23 cellular contexts compared by ENCODE assay signal in the genomic region with DNA sequence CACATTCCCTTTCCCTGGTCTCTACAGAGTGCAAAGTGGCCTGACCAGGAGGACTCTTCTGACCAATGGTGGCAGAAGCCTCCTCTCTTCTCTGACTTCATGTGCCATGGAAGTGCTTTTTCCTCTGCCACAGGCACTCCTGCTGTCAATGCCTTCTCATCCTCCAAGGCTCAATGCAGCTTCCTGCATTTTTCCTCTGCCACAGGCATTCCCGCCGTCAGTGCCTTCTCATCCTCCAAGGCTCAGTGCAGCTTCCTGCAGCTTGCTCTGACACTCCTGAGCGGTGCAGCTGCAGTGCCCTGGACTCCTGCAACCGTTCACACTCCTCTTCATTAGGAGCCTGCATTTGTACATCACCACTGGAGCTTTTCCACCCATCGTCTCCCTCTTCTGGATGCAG. TPM values are rescaled to one million over a fixed set of nuclear protein-coding genes. Genes with fewer than 3 reads are reported as not detected.
A peak's percentile ranks its signal among the peaks of the same experiment; 100 is the strongest.
DNase-seq lines count a peak whose midpoint lies in the region; ATAC-seq and TF ChIP-seq lines count a peak whose summit lies in the region.
"Had no signal": no experiment of that assay in that cellular context is flagged by ENCODE, and none has a peak within 500 bp of the region (broad histone marks: within the 10 kb centered on the region; RNA-seq: fewer than 3 reads in every experiment).

No MANE protein-coding gene starts in this region.

- DNase-seq in AG10803 (ENCODE audit: low read depth) (peak; percentile 41), EL (peak; percentile 55), amniotic epithelial cell (ENCODE audit: low read depth) (peak; percentile 36), mesenchymal stem cell (peak; percentile 8), RKO (ENCODE audit: low spot score) (no peak), sciatic nerve (ENCODE audit: low spot score) (no peak)
- no peak for DNase-seq in activated T-cell treated with anti-CD3 and anti-CD28 coated beads, Interleukin-2, amount 50 U/mL, for 72 hours
- DNase-seq: AML-193; Caco-2; CD8-positive, alpha-beta T cell; H7; KG1; MG63; NCI-H1105 treated with DMSO at 0.1 percent for 48 hours; NCI-H146; NCI-H1930; NCI-H2107; NCI-H524 treated with DMSO at 0.1 percent for 48 hours; NCI-H774; PC-3; Right ventricle myocardium superior had no signal

- no peak for ATAC-seq in activated T-cell treated with anti-CD3 and anti-CD28 coated beads, Interleukin-2, amount 50 U/mL, for 72 hours (replicated peaks in 1 of 2)
- ATAC-seq in sciatic nerve, result no peak
- ATAC-seq: CD8-positive, alpha-beta T cell; PC-3 had no signal

- no peak overlapping the region for H3K27ac ChIP-seq in mesenchymal stem cell (ENCODE audit: low read length, poor library complexity, severe bottlenecking)
- H3K27ac ChIP-seq: BLaER1 treated with 17β-estradiol and CSF1 and Interleukin-3, amounts not matched to agents 10 nM and 100 nM; SJSA1 had no signal

- H2BK15ac ChIP-seq in mesenchymal stem cell (ENCODE audit: low read depth, poor library complexity, severe bottlenecking), result no peak overlapping the region

- no peaks in the 10 kb centered on the region for H3K27me3 Mint-ChIP-seq in activated T-cell treated with anti-CD3 and anti-CD28 coated beads, Interleukin-2, amount 50 U/mL, for 72 hours (ENCODE audit: low read depth)

- no peaks in the 10 kb centered on the region for H3K36me3 Mint-ChIP-seq in activated T-cell treated with anti-CD3 and anti-CD28 coated beads, Interleukin-2, amount 50 U/mL, for 72 hours (ENCODE audit: insufficient read depth in 2 of 2)

- no peak overlapping the region for H3K4ac ChIP-seq in mesenchymal stem cell (ENCODE audit: low read depth in 1 of 2, low read length in 2 of 2)

- H3K9ac ChIP-seq in mesenchymal stem cell (ENCODE audit: low read length), result no peak overlapping the region
- H3K9ac ChIP-seq: BLaER1 treated with 17β-estradiol and CSF1 and Interleukin-3, amounts not matched to agents 10 nM and 100 nM had no signal

- no peaks in the 10 kb centered on the region for H3K79me1 ChIP-seq in mesenchymal stem cell (replicated peaks; ENCODE audit: low read length, poor library complexity, severe bottlenecking)

- H2BK5ac ChIP-seq in mesenchymal stem cell (ENCODE audit: low read depth, low read length, poor library complexity, severe bottlenecking), result no peak overlapping the region

- H3K4me1 Mint-ChIP-seq in activated T-cell treated with anti-CD3 and anti-CD28 coated beads, Interleukin-2, amount 50 U/mL, for 72 hours (ENCODE audit: low read depth), result peaks cover 7% of the 10 kb centered on the region

- peaks cover 22% of the 10 kb centered on the region for H3K4me1 ChIP-seq in mesenchymal stem cell (ENCODE audit: control insufficient read depth, insufficient read depth, low read depth, low read length)

- H2BK12ac ChIP-seq in mesenchymal stem cell (ENCODE audit: low read length in 2 of 2), result no peak overlapping the region

- no peak overlapping the region for H2AFZ ChIP-seq in mesenchymal stem cell (ENCODE audit: low read depth, low read length)

- H4K91ac ChIP-seq in mesenchymal stem cell (ENCODE audit: low read length), result no peak overlapping the region

- H2AK5ac ChIP-seq in mesenchymal stem cell (ENCODE audit: low read length, severe bottlenecking), result no peak overlapping the region

- peak overlapping the region in 1 of 2 experiments; percentile 19 for H3K14ac ChIP-seq in mesenchymal stem cell (ENCODE audit: low read length in 2 of 2)

- H3K4me2 ChIP-seq in mesenchymal stem cell (ENCODE audit: low read length, poor library complexity, severe bottlenecking), result no peak overlapping the region
- H3K4me2 ChIP-seq: BLaER1 treated with 17β-estradiol and CSF1 and Interleukin-3, amounts not matched to agents 10 nM and 100 nM had no signal

- peaks cover 0 to 4% of the 10 kb centered on the region in 2 experiments for H3K36me3 ChIP-seq in mesenchymal stem cell (ENCODE audit: control insufficient read depth in 1 of 2, insufficient read depth in 2 of 2, low read depth in 1 of 2, low read length in 2 of 2)
- H3K36me3 ChIP-seq: BLaER1 treated with 17β-estradiol and CSF1 and Interleukin-3, amounts not matched to agents 10 nM and 100 nM; MG63 had no signal

- H3K4me3 ChIP-seq in AG10803 (ENCODE audit: low read length) (no peak overlapping the region), mesenchymal stem cell (ENCODE audit: insufficient read depth in 1 of 2, low read depth in 1 of 2, low read length in 2 of 2) (no peak overlapping the region)
- H3K4me3 ChIP-seq: BLaER1 treated with 17β-estradiol and CSF1 and Interleukin-3, amounts not matched to agents 10 nM and 100 nM; MG63; SJSA1 had no signal

- H3K9me3 Mint-ChIP-seq in activated T-cell treated with anti-CD3 and anti-CD28 coated beads, Interleukin-2, amount 50 U/mL, for 72 hours, result no peaks in the 10 kb centered on the region
- H3K9me3 Mint-ChIP-seq: CD8-positive, alpha-beta T cell had no signal

- WGBS in mesenchymal stem cell, result 72% methylated on average over 5 of the region's 5 CpGs

- H3K23ac ChIP-seq in mesenchymal stem cell (ENCODE audit: low read length in 2 of 2), result peak overlapping the region in 1 of 2 experiments; percentile 28

- H3K27ac Mint-ChIP-seq in activated T-cell treated with anti-CD3 and anti-CD28 coated beads, Interleukin-2, amount 50 U/mL, for 72 hours, result no peak overlapping the region
- H3K27ac Mint-ChIP-seq: CD8-positive, alpha-beta T cell had no signal

- H3K9me3 ChIP-seq in mesenchymal stem cell (ENCODE audit: control insufficient read depth, low read length), result no peaks in the 10 kb centered on the region
- H3K9me3 ChIP-seq: BLaER1 treated with 17β-estradiol and CSF1 and Interleukin-3, amounts not matched to agents 10 nM and 100 nM; Caco-2; MG63 had no signal

- intact Hi-C loops in sciatic nerve (cut with DNase I), result no loop called here

- no peak for TF ChIP-seq CTCF in AG10803 (conservative IDR thresholded peaks at IDR 0.05; ENCODE audit: low read length)

- H3K4me3 Mint-ChIP-seq in activated T-cell treated with anti-CD3 and anti-CD28 coated beads, Interleukin-2, amount 50 U/mL, for 72 hours, result no peak overlapping the region
- H3K4me3 Mint-ChIP-seq: CD8-positive, alpha-beta T cell had no signal

- peaks cover 0 to 11% of the 10 kb centered on the region in 2 experiments for H3K27me3 ChIP-seq in mesenchymal stem cell (ENCODE audit: control insufficient read depth in 1 of 2, insufficient read depth in 1 of 2, low read length in 2 of 2)
- H3K27me3 ChIP-seq: MG63, SJSA1 had no signal

- no peak overlapping the region for H4K8ac ChIP-seq in mesenchymal stem cell (ENCODE audit: low read length)

- no peak overlapping the region for H3K18ac ChIP-seq in mesenchymal stem cell (ENCODE audit: low read depth in 1 of 2, low read length in 2 of 2)

- no peak overlapping the region for H2BK120ac ChIP-seq in mesenchymal stem cell (ENCODE audit: low read depth, low read length)

RNA-seq across cellular contexts. Expression of a gene that starts 4.7 kb away (rescaled TPM):
- 4.7 TPM for polyA plus RNA-seq in mesenchymal stem cell (2013, experiment 1 of 2)
- 5.0 TPM for polyA plus RNA-seq in mesenchymal stem cell (2013, experiment 2 of 2)
- total RNA-seq in activated T-cell treated with anti-CD3 and anti-CD28 coated beads, Interleukin-2, amount 50 U/mL, for 72 hours, result 10 to 100 TPM; 41.7 to 45.3 TPM
- 35.0 TPM for total RNA-seq in sciatic nerve

Comparison
In these comparisons a context has a peak if more than half of its experiments do, and no peak if none do; other contexts are left out.
1. DNase-seq: peak in AG10803 (single experiment), EL (single experiment), amniotic epithelial cell (single experiment) and mesenchymal stem cell (single experiment); none in activated T-cell treated with anti-CD3 and anti-CD28 coated beads, Interleukin-2, amount 50 U/mL, for 72 hours (0 of 2), RKO (single experiment) and sciatic nerve (single experiment).